Comparison of ENCODE assay signal across 33 cellular contexts in the genomic region with DNA sequence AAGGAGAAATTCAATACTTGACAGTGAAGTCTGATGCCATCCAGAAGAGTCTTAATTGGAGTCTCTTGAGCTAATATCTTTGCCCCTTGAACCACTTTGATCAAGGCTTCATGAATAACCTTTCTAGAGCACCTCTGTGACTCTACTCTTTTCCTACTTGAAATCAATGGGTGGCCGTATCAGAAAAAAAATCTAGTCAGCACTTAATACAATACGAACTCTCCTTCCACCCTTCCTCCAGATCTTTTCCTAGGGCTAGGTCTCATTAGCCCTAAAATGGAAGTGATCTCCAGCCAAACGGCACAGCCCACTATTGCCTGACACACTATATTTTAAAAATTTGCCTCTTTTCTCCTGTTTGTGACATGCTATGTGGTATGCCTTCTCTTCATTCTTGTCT.
"Had no signal": no experiment of that assay in that cellular context is flagged by ENCODE, and none has a peak within 500 bp of the region (broad histone marks: within the 10 kb centered on the region; RNA-seq: fewer than 3 reads in every experiment).

No MANE protein-coding gene starts in this region.

- H3K4me1 Mint-ChIP-seq: activated B cell treated with CpG ODN at 0.5 μM for 24 hours; activated CD4-positive, alpha-beta T cell treated with anti-CD3 and anti-CD28 coated beads, Interleukin-2, amount 10 ng/mL, durations not matched to agents 24 days and 14 days; activated naive CD4-positive, alpha-beta T cell treated with anti-CD3 and anti-CD28 coated beads, Interleukin-2, amount 10 ng/mL, durations not matched to agents 7 days and 5 days; activated naive CD4-positive, alpha-beta T cell treated with anti-CD3 and anti-CD28 coated beads, Interleukin-2, amount 50 U/mL, for 24 hours; activated naive CD8-positive, alpha-beta T cell treated with anti-CD3 and anti-CD28 coated beads, Interleukin-2, amount 10 ng/mL, durations not matched to agents 7 days and 5 days; activated naive CD8-positive, alpha-beta T cell treated with anti-CD3 and anti-CD28 coated beads, Interleukin-2, amount 50 U/mL, for 24 hours; central memory CD8-positive, alpha-beta T cell; T-helper 17 cell had no signal

- H3K36me3 ChIP-seq: ascending aorta, cardiac muscle cell had no signal

- H3K4me3 ChIP-seq: ascending aorta, cardiac muscle cell had no signal

- H3K4me1 ChIP-seq: ascending aorta had no signal

- H3K27ac Mint-ChIP-seq: activated B cell treated with CpG ODN at 0.5 μM for 24 hours; activated CD4-positive, alpha-beta memory T cell treated with anti-CD3 and anti-CD28 coated beads for 36 hours; activated CD4-positive, alpha-beta T cell treated with anti-CD3 and anti-CD28 coated beads, Interleukin-2, amount 10 ng/mL, durations not matched to agents 24 days and 14 days; activated CD8-positive, alpha-beta T cell treated with anti-CD3 and anti-CD28 coated beads for 36 hours; activated naive CD4-positive, alpha-beta T cell treated with anti-CD3 and anti-CD28 coated beads, Interleukin-2, amount 10 ng/mL, durations not matched to agents 7 days and 5 days; activated naive CD4-positive, alpha-beta T cell treated with anti-CD3 and anti-CD28 coated beads, Interleukin-2, amount 50 U/mL, for 24 hours; activated naive CD8-positive, alpha-beta T cell; activated naive CD8-positive, alpha-beta T cell treated with anti-CD3 and anti-CD28 coated beads, Interleukin-2, amount 10 ng/mL, durations not matched to agents 7 days and 5 days; activated naive CD8-positive, alpha-beta T cell treated with anti-CD3 and anti-CD28 coated beads, Interleukin-2, amount 50 U/mL, for 24 hours; activated T-helper 2 cell treated with anti-CD3 and anti-CD28 coated beads, Interferon-gamma antibody, Interleukin-2, Interleukin-4, amounts not matched to agents 10 μg/mL and 5 μg/mL and 100 μg/mL, durations not matched to agents 14 hours and 24 hours and 36 hours; brain; T-helper 17 cell had no signal

- H3K27ac ChIP-seq: ascending aorta, cardiac muscle cell, VCaP had no signal

- ATAC-seq: activated CD8-positive, alpha-beta T cell treated with anti-CD3 and anti-CD28 coated beads for 36 hours; activated naive CD8-positive, alpha-beta T cell treated with anti-CD3 and anti-CD28 coated beads, Interleukin-2, amount 50 U/mL, for 24 hours; T-helper 17 cell had no signal

- H3K9me3 ChIP-seq: ascending aorta had no signal

- H3K27me3 Mint-ChIP-seq: activated B cell treated with CpG ODN at 0.5 μM for 24 hours; activated CD4-positive, alpha-beta memory T cell treated with anti-CD3 and anti-CD28 coated beads for 36 hours; activated CD4-positive, alpha-beta T cell treated with anti-CD3 and anti-CD28 coated beads, Interleukin-2, amount 10 ng/mL, durations not matched to agents 24 days and 14 days; activated CD8-positive, alpha-beta T cell treated with anti-CD3 and anti-CD28 coated beads for 36 hours; activated naive CD4-positive, alpha-beta T cell treated with anti-CD3 and anti-CD28 coated beads, Interleukin-2, amount 10 ng/mL, durations not matched to agents 7 days and 5 days; activated naive CD4-positive, alpha-beta T cell treated with anti-CD3 and anti-CD28 coated beads, Interleukin-2, amount 50 U/mL, for 24 hours; activated naive CD8-positive, alpha-beta T cell; activated naive CD8-positive, alpha-beta T cell treated with anti-CD3 and anti-CD28 coated beads, Interleukin-2, amount 10 ng/mL, durations not matched to agents 7 days and 5 days; activated naive CD8-positive, alpha-beta T cell treated with anti-CD3 and anti-CD28 coated beads, Interleukin-2, amount 50 U/mL, for 24 hours; central memory CD8-positive, alpha-beta T cell; T-helper 17 cell had no signal

- H3K4me3 Mint-ChIP-seq: activated B cell treated with CpG ODN at 0.5 μM for 24 hours; activated CD4-positive, alpha-beta memory T cell treated with anti-CD3 and anti-CD28 coated beads for 36 hours; activated CD4-positive, alpha-beta T cell treated with anti-CD3 and anti-CD28 coated beads, Interleukin-2, amount 10 ng/mL, durations not matched to agents 24 days and 14 days; activated CD8-positive, alpha-beta T cell treated with anti-CD3 and anti-CD28 coated beads for 36 hours; activated naive CD4-positive, alpha-beta T cell treated with anti-CD3 and anti-CD28 coated beads, Interleukin-2, amount 10 ng/mL, durations not matched to agents 7 days and 5 days; activated naive CD4-positive, alpha-beta T cell treated with anti-CD3 and anti-CD28 coated beads, Interleukin-2, amount 50 U/mL, for 24 hours; activated naive CD8-positive, alpha-beta T cell; activated naive CD8-positive, alpha-beta T cell treated with anti-CD3 and anti-CD28 coated beads, Interleukin-2, amount 10 ng/mL, durations not matched to agents 7 days and 5 days; activated naive CD8-positive, alpha-beta T cell treated with anti-CD3 and anti-CD28 coated beads, Interleukin-2, amount 50 U/mL, for 24 hours; brain; central memory CD8-positive, alpha-beta T cell; T-helper 17 cell had no signal

- H3K36me3 Mint-ChIP-seq: activated CD4-positive, alpha-beta memory T cell treated with anti-CD3 and anti-CD28 coated beads for 36 hours; activated naive CD4-positive, alpha-beta T cell treated with anti-CD3 and anti-CD28 coated beads, Interleukin-2, amount 10 ng/mL, durations not matched to agents 7 days and 5 days; activated naive CD4-positive, alpha-beta T cell treated with anti-CD3 and anti-CD28 coated beads, Interleukin-2, amount 50 U/mL, for 24 hours; activated naive CD8-positive, alpha-beta T cell; activated naive CD8-positive, alpha-beta T cell treated with anti-CD3 and anti-CD28 coated beads, Interleukin-2, amount 10 ng/mL, durations not matched to agents 7 days and 5 days; brain had no signal

- FAIRE-seq: bronchial epithelial cell, TTC549 had no signal

- H3K9me3 Mint-ChIP-seq: activated CD4-positive, alpha-beta memory T cell treated with anti-CD3 and anti-CD28 coated beads for 36 hours; activated CD4-positive, alpha-beta T cell treated with anti-CD3 and anti-CD28 coated beads, Interleukin-2, amount 10 ng/mL, durations not matched to agents 24 days and 14 days; activated CD8-positive, alpha-beta T cell treated with anti-CD3 and anti-CD28 coated beads for 36 hours; activated naive CD4-positive, alpha-beta T cell treated with anti-CD3 and anti-CD28 coated beads, Interleukin-2, amount 10 ng/mL, durations not matched to agents 7 days and 5 days; activated naive CD8-positive, alpha-beta T cell treated with anti-CD3 and anti-CD28 coated beads, Interleukin-2, amount 10 ng/mL, durations not matched to agents 7 days and 5 days; activated naive CD8-positive, alpha-beta T cell treated with anti-CD3 and anti-CD28 coated beads, Interleukin-2, amount 50 U/mL, for 24 hours; activated T-helper 2 cell treated with anti-CD3 and anti-CD28 coated beads, Interferon-gamma antibody, Interleukin-2, Interleukin-4, amounts not matched to agents 10 μg/mL and 5 μg/mL and 100 μg/mL, durations not matched to agents 14 hours and 24 hours and 36 hours; brain; central memory CD8-positive, alpha-beta T cell had no signal

- DNase-seq: activated B cell treated with CpG ODN at 0.5 μM for 24 hours; activated CD4-positive, alpha-beta memory T cell treated with anti-CD3 and anti-CD28 coated beads for 36 hours; activated CD4-positive, alpha-beta T cell treated with anti-CD3 and anti-CD28 coated beads for 4 hours; activated CD4-positive, alpha-beta T cell treated with anti-CD3 and anti-CD28 coated beads, Interleukin-2, amount 10 ng/mL, durations not matched to agents 24 days and 14 days; activated CD4-positive, alpha-beta T cell treated with anti-CD3 and anti-CD28 coated beads, Interleukin-2, amount 50 U/mL, for 1 hour; activated CD4-positive, alpha-beta T cell treated with anti-CD3 and anti-CD28 coated beads, Interleukin-2, amount 50 U/mL, for 4 hours; activated CD4-positive, CD25-positive, alpha-beta regulatory T cell treated with anti-CD3 and anti-CD28 coated beads, Interleukin-2, amount 50 U/mL, for 72 hours; activated CD8-positive, alpha-beta memory T cell treated with anti-CD3 and anti-CD28 coated beads, Interleukin-2, amount 50 U/mL, for 4 hours; activated CD8-positive, alpha-beta T cell treated with anti-CD3 and anti-CD28 coated beads for 36 hours; activated effector memory CD4-positive, alpha-beta T cell treated with Interleukin-2 at 50 U/mL for 16 hours; activated gamma-delta T cell; activated naive CD4-positive, alpha-beta T cell treated with anti-CD3 and anti-CD28 coated beads, Interleukin-2, amount 10 ng/mL, durations not matched to agents 7 days and 5 days; activated naive CD4-positive, alpha-beta T cell treated with Interleukin-2 at 50 U/mL for 16 hours; activated naive CD8-positive, alpha-beta T cell treated with anti-CD3 and anti-CD28 coated beads, Interleukin-2, amount 10 ng/mL, durations not matched to agents 7 days and 5 days; activated naive CD8-positive, alpha-beta T cell treated with anti-CD3 and anti-CD28 coated beads, Interleukin-2, amount 50 U/mL, for 24 hours; activated T-cell treated with anti-CD3 and anti-CD28 coated beads for 4 hours; activated T-cell treated with anti-CD3 and anti-CD28 coated beads, Interleukin-2, amount 50 U/mL, for 1 hour; activated T-cell treated with anti-CD3 and anti-CD28 coated beads, Interleukin-2, amount 50 U/mL, for 48 hours; amygdala; anterior cingulate cortex; caudate nucleus; cerebellar nuclear complex; T-helper 17 cell had no signal

- H3K27me3 ChIP-seq: ascending aorta, cardiac muscle cell had no signal
